Comparison of ENCODE assay signal across 1 cellular context in the genomic region with DNA sequence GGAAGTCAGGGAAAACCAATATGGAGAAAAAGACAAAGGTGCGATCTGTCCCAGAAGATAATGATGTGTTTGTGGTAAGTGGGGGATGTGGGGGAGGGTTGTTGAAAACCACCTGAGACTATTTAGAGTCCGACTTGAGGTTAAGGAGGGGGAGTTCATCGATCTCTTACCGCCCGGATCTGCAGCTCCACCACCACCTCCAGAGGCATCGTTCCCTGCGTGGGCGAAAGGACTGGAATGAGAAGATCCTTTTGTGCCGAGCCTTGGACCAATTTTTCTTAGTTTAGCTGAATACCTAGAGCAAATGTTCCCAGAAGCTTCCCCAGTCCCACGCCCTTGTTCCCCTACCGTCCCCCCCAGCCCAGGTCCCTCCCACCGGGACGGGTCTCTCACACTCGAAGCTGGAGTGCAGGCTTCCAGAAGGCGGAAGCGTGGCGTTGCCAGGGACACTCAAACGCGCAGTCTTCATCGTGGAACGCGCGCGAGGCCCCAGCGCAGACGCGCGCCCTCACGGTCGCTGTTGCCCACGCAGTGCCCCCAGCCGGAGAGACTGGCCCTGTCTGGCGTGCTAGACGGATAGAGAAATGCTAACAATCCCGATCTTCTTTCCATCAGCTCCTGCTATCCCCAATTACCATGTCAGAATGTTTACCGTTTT.
TF ChIP-seq lines count a peak whose summit lies in the region.

A gene with protein sequence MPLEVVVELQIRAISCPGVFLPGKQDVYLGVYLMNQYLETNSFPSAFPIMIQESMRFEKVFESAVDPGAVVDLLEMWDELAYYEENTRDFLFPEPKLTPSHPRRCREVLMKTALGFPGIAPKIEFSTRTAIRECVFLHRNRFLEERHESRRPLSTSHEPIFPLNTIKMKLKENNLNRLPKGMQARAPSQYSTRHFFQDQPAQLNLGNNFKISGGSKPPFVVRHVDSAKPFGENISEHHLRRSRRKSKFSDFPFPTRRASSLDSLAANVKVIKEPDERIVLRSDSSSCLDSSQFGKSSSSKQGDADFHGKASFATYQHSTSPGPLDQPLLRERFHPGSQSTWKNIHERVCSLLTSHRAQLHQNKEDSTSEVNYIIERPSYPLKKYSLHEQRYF (minus strand): TSS at position 439 of the 658 bp plus-strand sequence. CDS start 230 bp downstream, at position 209.

TF ChIP-seq in HepG2, 621 proteins besides CTCF, POLR2A, EP300 and RAD21 (continued from another document and continues in another):
- peak; percentile 43; the same call in 1 of the 2 replicates for TF ChIP-seq ZNF574 (CRISPR knock-in tag; IDR thresholded peaks at IDR 0.05)
- TF ChIP-seq ETV5 (CRISPR knock-in tag; IDR thresholded peaks at IDR 0.05; ENCODE audit: borderline replicate concordance), result peak; percentile 38; the same call in 1 of the 2 replicates
- TF ChIP-seq TMF1 (CRISPR knock-in tag; IDR thresholded peaks at IDR 0.05; ENCODE audit: low read depth), result no peak
- TF ChIP-seq ZNF235 (CRISPR knock-in tag; IDR thresholded peaks at IDR 0.05; ENCODE audit: borderline replicate concordance), result no peak
- peak; percentile 36; the same call in 1 of the 2 replicates for TF ChIP-seq FOSL2 (CRISPR knock-in tag; IDR thresholded peaks at IDR 0.05)
- peak; percentile 54 for TF ChIP-seq SKI (IDR thresholded peaks at IDR 0.05; ENCODE audit: partially characterized antibody)
- TF ChIP-seq SMYD3 (CRISPR knock-in tag; IDR thresholded peaks at IDR 0.05), result no peak
- peak; percentile 55; the same call in 1 of the 2 replicates for TF ChIP-seq ZGPAT (CRISPR knock-in tag; IDR thresholded peaks at IDR 0.05)
- TF ChIP-seq KDM5B (CRISPR knock-in tag; IDR thresholded peaks at IDR 0.05; ENCODE audit: borderline replicate concordance), result peak; percentile 73; the same call in 1 of the 2 replicates
- no peak for TF ChIP-seq ZNF280B (CRISPR knock-in tag; IDR thresholded peaks at IDR 0.05; ENCODE audit: borderline replicate concordance)
- TF ChIP-seq HNRNPK (IDR thresholded peaks at IDR 0.05; ENCODE audit: low read depth, low read length, poor library complexity, severe bottlenecking), result peak; percentile 34
- TF ChIP-seq RXRA (CRISPR knock-in tag; IDR thresholded peaks at IDR 0.05), result 0 out of 2 replicates have a peak, but pooled peaks have one; percentile 36
- peak; percentile 67; the same call in 1 of the 2 replicates for TF ChIP-seq FOXC1 (CRISPR knock-in tag; IDR thresholded peaks at IDR 0.05; ENCODE audit: borderline replicate concordance)
- no peak for TF ChIP-seq ZNF207 (IDR thresholded peaks at IDR 0.05; ENCODE audit: borderline replicate concordance)
- peak; percentile 14 for TF ChIP-seq TEAD3 (CRISPR knock-in tag; optimal IDR thresholded peaks at IDR 0.05; ENCODE audit: borderline replicate concordance)
- TF ChIP-seq MEIS2 (CRISPR knock-in tag; IDR thresholded peaks at IDR 0.05), result no peak
- TF ChIP-seq ELF1 (CRISPR knock-in tag; IDR thresholded peaks at IDR 0.05), result peak; percentile 76
- TF ChIP-seq ZNF784 (CRISPR knock-in tag; IDR thresholded peaks at IDR 0.05; ENCODE audit: borderline replicate concordance), result no peak
- 0 out of 2 replicates have a peak, but pooled peaks have one; percentile 17 for TF ChIP-seq THAP11 (CRISPR knock-in tag; IDR thresholded peaks at IDR 0.05)
- TF ChIP-seq, protein P1, sequence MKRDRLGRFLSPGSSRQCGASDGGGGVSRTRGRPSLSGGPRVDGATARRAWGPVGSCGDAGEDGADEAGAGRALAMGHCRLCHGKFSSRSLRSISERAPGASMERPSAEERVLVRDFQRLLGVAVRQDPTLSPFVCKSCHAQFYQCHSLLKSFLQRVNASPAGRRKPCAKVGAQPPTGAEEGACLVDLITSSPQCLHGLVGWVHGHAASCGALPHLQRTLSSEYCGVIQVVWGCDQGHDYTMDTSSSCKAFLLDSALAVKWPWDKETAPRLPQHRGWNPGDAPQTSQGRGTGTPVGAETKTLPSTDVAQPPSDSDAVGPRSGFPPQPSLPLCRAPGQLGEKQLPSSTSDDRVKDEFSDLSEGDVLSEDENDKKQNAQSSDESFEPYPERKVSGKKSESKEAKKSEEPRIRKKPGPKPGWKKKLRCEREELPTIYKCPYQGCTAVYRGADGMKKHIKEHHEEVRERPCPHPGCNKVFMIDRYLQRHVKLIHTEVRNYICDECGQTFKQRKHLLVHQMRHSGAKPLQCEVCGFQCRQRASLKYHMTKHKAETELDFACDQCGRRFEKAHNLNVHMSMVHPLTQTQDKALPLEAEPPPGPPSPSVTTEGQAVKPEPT (CRISPR knock-in tag; IDR thresholded peaks at IDR 0.05; ENCODE audit: low read depth), result no peak
- TF ChIP-seq ZNF530 (CRISPR knock-in tag; IDR thresholded peaks at IDR 0.05; ENCODE audit: low read depth), result no peak
- TF ChIP-seq SOX6 (IDR thresholded peaks at IDR 0.05), result no peak
- TF ChIP-seq SOX6 (CRISPR knock-in tag; IDR thresholded peaks at IDR 0.05), result peak; percentile 36; the same call in 1 of the 2 replicates
- peak; percentile 31; the same call in 1 of the 2 replicates for TF ChIP-seq ZMYM3 (CRISPR knock-in tag; IDR thresholded peaks at IDR 0.05)
- peak; percentile 81; the same call in 1 of the 2 replicates for TF ChIP-seq ZNF292 (CRISPR knock-in tag; IDR thresholded peaks at IDR 0.05; ENCODE audit: borderline replicate concordance, low read depth)
- TF ChIP-seq ZFX (CRISPR knock-in tag; IDR thresholded peaks at IDR 0.05; ENCODE audit: low read depth), result peak; percentile 52; the same call in 1 of the 2 replicates
- peak; percentile 49; the same call in 1 of the 2 replicates for TF ChIP-seq ZNF253 (CRISPR knock-in tag; IDR thresholded peaks at IDR 0.05; ENCODE audit: borderline replicate concordance)
- 0 out of 2 replicates have a peak, but pooled peaks have one; percentile 39 for TF ChIP-seq ZNF225 (CRISPR knock-in tag; IDR thresholded peaks at IDR 0.05)
- 0 out of 2 replicates have a peak, but pooled peaks have one; percentile 21 for TF ChIP-seq CBX5 (CRISPR knock-in tag; IDR thresholded peaks at IDR 0.05; ENCODE audit: borderline replicate concordance)
- peak; percentile 36; the same call in 1 of the 2 replicates for TF ChIP-seq RXRB (CRISPR knock-in tag; IDR thresholded peaks at IDR 0.05; ENCODE audit: borderline replicate concordance)
- TF ChIP-seq TFDP1 (CRISPR knock-in tag; IDR thresholded peaks at IDR 0.05; ENCODE audit: borderline replicate concordance), result peak; percentile 64; the same call in 1 of the 2 replicates
- peak; percentile 61; the same call in 1 of the 2 replicates for TF ChIP-seq RFX3 (CRISPR knock-in tag; IDR thresholded peaks at IDR 0.05)
- TF ChIP-seq, protein P2, sequence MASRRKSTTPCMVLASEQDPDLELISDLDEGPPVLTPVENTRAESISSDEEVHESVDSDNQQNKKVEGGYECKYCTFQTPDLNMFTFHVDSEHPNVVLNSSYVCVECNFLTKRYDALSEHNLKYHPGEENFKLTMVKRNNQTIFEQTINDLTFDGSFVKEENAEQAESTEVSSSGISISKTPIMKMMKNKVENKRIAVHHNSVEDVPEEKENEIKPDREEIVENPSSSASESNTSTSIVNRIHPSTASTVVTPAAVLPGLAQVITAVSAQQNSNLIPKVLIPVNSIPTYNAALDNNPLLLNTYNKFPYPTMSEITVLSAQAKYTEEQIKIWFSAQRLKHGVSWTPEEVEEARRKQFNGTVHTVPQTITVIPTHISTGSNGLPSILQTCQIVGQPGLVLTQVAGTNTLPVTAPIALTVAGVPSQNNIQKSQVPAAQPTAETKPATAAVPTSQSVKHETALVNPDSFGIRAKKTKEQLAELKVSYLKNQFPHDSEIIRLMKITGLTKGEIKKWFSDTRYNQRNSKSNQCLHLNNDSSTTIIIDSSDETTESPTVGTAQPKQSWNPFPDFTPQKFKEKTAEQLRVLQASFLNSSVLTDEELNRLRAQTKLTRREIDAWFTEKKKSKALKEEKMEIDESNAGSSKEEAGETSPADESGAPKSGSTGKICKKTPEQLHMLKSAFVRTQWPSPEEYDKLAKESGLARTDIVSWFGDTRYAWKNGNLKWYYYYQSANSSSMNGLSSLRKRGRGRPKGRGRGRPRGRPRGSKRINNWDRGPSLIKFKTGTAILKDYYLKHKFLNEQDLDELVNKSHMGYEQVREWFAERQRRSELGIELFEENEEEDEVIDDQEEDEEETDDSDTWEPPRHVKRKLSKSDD (CRISPR knock-in tag; IDR thresholded peaks at IDR 0.05; ENCODE audit: low read depth), result 0 out of 2 replicates have a peak, but pooled peaks have one; percentile 28
- 0 out of 2 replicates have a peak, but pooled peaks have one; percentile 45 for TF ChIP-seq HIVEP1 (CRISPR knock-in tag; IDR thresholded peaks at IDR 0.05)
- peak; percentile 65 for TF ChIP-seq GATAD2A (CRISPR knock-in tag; IDR thresholded peaks at IDR 0.05)
- TF ChIP-seq ZNF652 (CRISPR knock-in tag; IDR thresholded peaks at IDR 0.05; ENCODE audit: borderline replicate concordance, low read depth), result no peak
- TF ChIP-seq MYPOP (CRISPR knock-in tag; IDR thresholded peaks at IDR 0.05), result peak; percentile 52; the same call in 1 of the 2 replicates
- TF ChIP-seq, protein P3, sequence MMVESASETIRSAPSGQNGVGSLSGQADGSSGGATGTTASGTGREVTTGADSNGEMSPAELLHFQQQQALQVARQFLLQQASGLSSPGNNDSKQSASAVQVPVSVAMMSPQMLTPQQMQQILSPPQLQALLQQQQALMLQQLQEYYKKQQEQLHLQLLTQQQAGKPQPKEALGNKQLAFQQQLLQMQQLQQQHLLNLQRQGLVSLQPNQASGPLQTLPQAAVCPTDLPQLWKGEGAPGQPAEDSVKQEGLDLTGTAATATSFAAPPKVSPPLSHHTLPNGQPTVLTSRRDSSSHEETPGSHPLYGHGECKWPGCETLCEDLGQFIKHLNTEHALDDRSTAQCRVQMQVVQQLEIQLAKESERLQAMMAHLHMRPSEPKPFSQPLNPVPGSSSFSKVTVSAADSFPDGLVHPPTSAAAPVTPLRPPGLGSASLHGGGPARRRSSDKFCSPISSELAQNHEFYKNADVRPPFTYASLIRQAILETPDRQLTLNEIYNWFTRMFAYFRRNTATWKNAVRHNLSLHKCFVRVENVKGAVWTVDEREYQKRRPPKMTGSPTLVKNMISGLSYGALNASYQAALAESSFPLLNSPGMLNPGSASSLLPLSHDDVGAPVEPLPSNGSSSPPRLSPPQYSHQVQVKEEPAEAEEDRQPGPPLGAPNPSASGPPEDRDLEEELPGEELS (CRISPR knock-in tag; IDR thresholded peaks at IDR 0.05), result peak; percentile 19; the same call in 1 of the 2 replicates
